In genomic region chr17:29766796-29767327, GRCh38 we compare ENCODE assay signal across 23 cellular contexts.
"Had no signal": no experiment of that assay in that cellular context is flagged by ENCODE, and none has a peak within 500 bp of the region (broad histone marks: within the 10 kb centered on the region; RNA-seq: fewer than 3 reads in every experiment).

No MANE protein-coding gene starts in this region.

- H3K4me3 Mint-ChIP-seq: activated naive CD4-positive, alpha-beta T cell treated with anti-CD3 and anti-CD28 coated beads, Interleukin-2, amount 10 ng/mL, durations not matched to agents 7 days and 5 days; activated naive CD8-positive, alpha-beta T cell treated with anti-CD3 and anti-CD28 coated beads, Interleukin-2, amount 50 U/mL, for 24 hours; central memory CD8-positive, alpha-beta T cell; immature natural killer cell had no signal

- DNase-seq: activated CD4-positive, alpha-beta T cell treated with anti-CD3 and anti-CD28 coated beads, Interleukin-2, amount 50 U/mL, for 1 hour; activated CD4-positive, CD25-positive, alpha-beta regulatory T cell treated with anti-CD3 and anti-CD28 coated beads, Interleukin-2, amount 50 U/mL, for 72 hours; activated CD8-positive, alpha-beta memory T cell treated with anti-CD3 and anti-CD28 coated beads for 24 hours; activated CD8-positive, alpha-beta memory T cell treated with anti-CD3 and anti-CD28 coated beads, Interleukin-2, amount 50 U/mL, for 48 hours; activated effector memory CD4-positive, alpha-beta T cell treated with Interleukin-2 at 50 U/mL for 16 hours; activated naive CD4-positive, alpha-beta T cell treated with anti-CD3 and anti-CD28 coated beads, Interleukin-2, amount 10 ng/mL, durations not matched to agents 7 days and 5 days; activated naive CD8-positive, alpha-beta T cell treated with anti-CD3 and anti-CD28 coated beads, Interleukin-2, amount 50 U/mL, for 24 hours; activated T-cell treated with anti-CD3 and anti-CD28 coated beads, Interleukin-2, amount 50 U/mL, for 48 hours; erythroblast; immature natural killer cell; kidney glomerular epithelial cell; left ventricle myocardium superior; stimulated activated CD4-positive, alpha-beta T cell treated with anti-CD3 and anti-CD28 coated beads, Interleukin-12 subunit alpha, Interleukin-12 subunit beta, amount 100 ng/mL, for 4 hours; stimulated activated CD4-positive, alpha-beta T cell treated with anti-CD3 and anti-CD28 coated beads, Interleukin-1b, Interleukin-23, amount 100 ng/mL, for 48 hours; stimulated activated CD8-positive, alpha-beta memory T cell treated with anti-CD3 and anti-CD28 coated beads, Interleukin-4, amount 100 ng/mL, for 48 hours; stimulated activated naive CD4-positive, alpha-beta T cell; thyroid gland had no signal

- H3K27me3 ChIP-seq: ascending aorta, right atrium auricular region, thyroid gland had no signal

- H3K27me3 Mint-ChIP-seq: activated naive CD4-positive, alpha-beta T cell treated with anti-CD3 and anti-CD28 coated beads, Interleukin-2, amount 10 ng/mL, durations not matched to agents 7 days and 5 days; activated naive CD8-positive, alpha-beta T cell treated with anti-CD3 and anti-CD28 coated beads, Interleukin-2, amount 50 U/mL, for 24 hours; central memory CD8-positive, alpha-beta T cell had no signal

- H3K4me3 ChIP-seq: ascending aorta, coronary artery, right atrium auricular region, thyroid gland had no signal

- H3K4me1 Mint-ChIP-seq: central memory CD8-positive, alpha-beta T cell had no signal

- H3K27ac ChIP-seq: ascending aorta, coronary artery, right atrium auricular region, thyroid gland, VCaP had no signal

- H3K36me3 Mint-ChIP-seq: immature natural killer cell had no signal

- H3K36me3 ChIP-seq: ascending aorta, right atrium auricular region, thyroid gland had no signal

- H3K9me3 ChIP-seq: ascending aorta, right atrium auricular region, thyroid gland had no signal

- H3K4me1 ChIP-seq: ascending aorta, right atrium auricular region, thyroid gland had no signal

- H3K9me3 Mint-ChIP-seq: activated naive CD4-positive, alpha-beta T cell treated with anti-CD3 and anti-CD28 coated beads, Interleukin-2, amount 10 ng/mL, durations not matched to agents 7 days and 5 days; activated naive CD8-positive, alpha-beta T cell treated with anti-CD3 and anti-CD28 coated beads, Interleukin-2, amount 50 U/mL, for 24 hours; central memory CD8-positive, alpha-beta T cell; immature natural killer cell had no signal

- ATAC-seq: activated naive CD8-positive, alpha-beta T cell treated with anti-CD3 and anti-CD28 coated beads, Interleukin-2, amount 50 U/mL, for 24 hours; left ventricle myocardium superior had no signal

- H3K27ac Mint-ChIP-seq: activated naive CD4-positive, alpha-beta T cell treated with anti-CD3 and anti-CD28 coated beads, Interleukin-2, amount 10 ng/mL, durations not matched to agents 7 days and 5 days; activated naive CD8-positive, alpha-beta T cell treated with anti-CD3 and anti-CD28 coated beads, Interleukin-2, amount 50 U/mL, for 24 hours; immature natural killer cell; progenitor cell of endocrine pancreas had no signal
